ENCODE assay signal across 33 cellular contexts in genomic region chr9:125956102-125956501, GRCh38.
"Had no signal": no experiment of that assay in that cellular context is flagged by ENCODE, and none has a peak within 500 bp of the region (broad histone marks: within the 10 kb centered on the region; RNA-seq: fewer than 3 reads in every experiment).

No MANE protein-coding gene starts in this region.

- H3K4me1 Mint-ChIP-seq: activated B cell treated with CpG ODN at 0.5 μM for 24 hours; activated CD4-positive, alpha-beta T cell treated with anti-CD3 and anti-CD28 coated beads, Interleukin-2, amount 10 ng/mL, durations not matched to agents 24 days and 14 days; activated naive CD8-positive, alpha-beta T cell treated with anti-CD3 and anti-CD28 coated beads for 36 hours; activated T-helper 17 cell treated with anti-CD3 and anti-CD28 coated beads, Interleukin-2, amount 50 U/mL, for 72 hours had no signal

- H3K36me3 Mint-ChIP-seq: activated naive CD4-positive, alpha-beta T cell treated with anti-CD3 and anti-CD28 coated beads, Interleukin-2, amount 50 U/mL, for 72 hours; activated naive CD8-positive, alpha-beta T cell treated with anti-CD3 and anti-CD28 coated beads for 36 hours had no signal

- H3K9me3 Mint-ChIP-seq: activated B cell treated with CpG ODN at 0.5 μM for 24 hours; activated CD4-positive, alpha-beta memory T cell treated with anti-CD3 and anti-CD28 coated beads for 36 hours; activated CD4-positive, alpha-beta T cell treated with anti-CD3 and anti-CD28 coated beads, Interleukin-2, amount 10 ng/mL, durations not matched to agents 24 days and 14 days; activated CD8-positive, alpha-beta T cell treated with anti-CD3 and anti-CD28 coated beads for 36 hours; activated naive CD4-positive, alpha-beta T cell treated with anti-CD3 and anti-CD28 coated beads for 36 hours; activated naive CD4-positive, alpha-beta T cell treated with anti-CD3 and anti-CD28 coated beads, Interleukin-2, amount 50 U/mL, for 72 hours; activated naive CD8-positive, alpha-beta T cell treated with anti-CD3 and anti-CD28 coated beads for 36 hours; activated T-cell treated with anti-CD3 and anti-CD28 coated beads, Interleukin-2, amount 50 U/mL, for 4 hours; activated T-cell treated with anti-CD3 and anti-CD28 coated beads, Interleukin-2, amount 50 U/mL, for 72 hours; activated T-helper 1 cell treated with anti-CD3 and anti-CD28 coated beads, Interleukin-12 subunit alpha, Interleukin-12 subunit beta, Interleukin-2, Interleukin-4 antibody, amounts not matched to agents 30 ng/mL and 10 ng/mL and 1 ng/mL, durations not matched to agents 14 hours and 24 hours and 36 hours; activated T-helper 17 cell treated with anti-CD3 and anti-CD28 coated beads, Interleukin-2, amount 50 U/mL, for 72 hours; brain; T-helper 1 cell treated with Interleukin-12 subunit alpha and Interleukin-12 subunit beta and Interleukin-4 antibody, amounts not matched to agents 30 μg/mL and 1 μg/mL, for 36 hours; T-helper 2 cell treated with Interferon-gamma antibody and Interleukin-4, amounts not matched to agents 5 μg/mL and 100 μg/mL, for 36 hours had no signal

- H3K27ac ChIP-seq: ascending aorta, VCaP had no signal

- H3K4me1 ChIP-seq: ascending aorta had no signal

- H3K4me3 Mint-ChIP-seq: activated B cell treated with CpG ODN at 0.5 μM for 24 hours; activated CD4-positive, alpha-beta memory T cell treated with anti-CD3 and anti-CD28 coated beads for 36 hours; activated CD4-positive, alpha-beta T cell treated with anti-CD3 and anti-CD28 coated beads, Interleukin-2, amount 10 ng/mL, durations not matched to agents 24 days and 14 days; activated CD8-positive, alpha-beta T cell treated with anti-CD3 and anti-CD28 coated beads for 36 hours; activated naive CD4-positive, alpha-beta T cell treated with anti-CD3 and anti-CD28 coated beads for 36 hours; activated naive CD8-positive, alpha-beta T cell treated with anti-CD3 and anti-CD28 coated beads for 36 hours; activated T-cell treated with anti-CD3 and anti-CD28 coated beads, Interleukin-2, amount 50 U/mL, for 4 hours; activated T-cell treated with anti-CD3 and anti-CD28 coated beads, Interleukin-2, amount 50 U/mL, for 72 hours; activated T-helper 1 cell treated with anti-CD3 and anti-CD28 coated beads, Interleukin-12 subunit alpha, Interleukin-12 subunit beta, Interleukin-2, Interleukin-4 antibody, amounts not matched to agents 30 ng/mL and 10 ng/mL and 1 ng/mL, durations not matched to agents 14 hours and 24 hours and 36 hours; activated T-helper 17 cell treated with anti-CD3 and anti-CD28 coated beads, Interleukin-2, amount 50 U/mL, for 72 hours; brain; T-helper 1 cell treated with Interleukin-12 subunit alpha and Interleukin-12 subunit beta and Interleukin-4 antibody, amounts not matched to agents 30 μg/mL and 1 μg/mL, for 36 hours; T-helper 2 cell treated with Interferon-gamma antibody and Interleukin-4, amounts not matched to agents 5 μg/mL and 100 μg/mL, for 36 hours had no signal

- DNase-seq: activated B cell treated with CpG ODN at 0.5 μM for 24 hours; activated CD4-positive, alpha-beta memory T cell treated with anti-CD3 and anti-CD28 coated beads for 36 hours; activated CD4-positive, alpha-beta T cell treated with anti-CD3 and anti-CD28 coated beads for 4 hours; activated CD4-positive, alpha-beta T cell treated with anti-CD3 and anti-CD28 coated beads, Interleukin-2, amount 10 ng/mL, durations not matched to agents 24 days and 14 days; activated CD4-positive, alpha-beta T cell treated with anti-CD3 and anti-CD28 coated beads, Interleukin-2, amount 50 U/mL, for 1 hour; activated CD4-positive, alpha-beta T cell treated with anti-CD3 and anti-CD28 coated beads, Interleukin-2, amount 50 U/mL, for 4 hours; activated CD4-positive, CD25-positive, alpha-beta regulatory T cell treated with anti-CD3 and anti-CD28 coated beads, Interleukin-2, amount 50 U/mL, for 72 hours; activated CD8-positive, alpha-beta memory T cell treated with anti-CD3 and anti-CD28 coated beads, Interleukin-2, amount 50 U/mL, for 4 hours; activated CD8-positive, alpha-beta T cell treated with anti-CD3 and anti-CD28 coated beads for 36 hours; activated effector memory CD4-positive, alpha-beta T cell treated with anti-CD3 and anti-CD28 coated beads, Interleukin-2, amount 50 U/mL, for 16 hours; activated gamma-delta T cell treated with Interleukin-2 at 50 U/mL for 16 hours; activated naive CD4-positive, alpha-beta T cell; activated naive CD4-positive, alpha-beta T cell treated with anti-CD3 and anti-CD28 coated beads for 36 hours; activated naive CD4-positive, alpha-beta T cell treated with anti-CD3 and anti-CD28 coated beads, Interleukin-2, amount 50 U/mL, for 16 hours; activated naive CD8-positive, alpha-beta T cell treated with anti-CD3 and anti-CD28 coated beads for 36 hours; activated T-cell treated with anti-CD3 and anti-CD28 coated beads for 4 hours; activated T-cell treated with anti-CD3 and anti-CD28 coated beads, Interleukin-2, amount 50 U/mL, for 1 hour; activated T-cell treated with anti-CD3 and anti-CD28 coated beads, Interleukin-2, amount 50 U/mL, for 4 hours; activated T-cell treated with anti-CD3 and anti-CD28 coated beads, Interleukin-2, amount 50 U/mL, for 72 hours; amygdala; anterior cingulate cortex; central memory CD4-positive, alpha-beta T cell; SW 1271; T-helper 1 cell; T-helper 9 cell had no signal

- H3K27me3 ChIP-seq: ascending aorta had no signal

- ATAC-seq: activated CD8-positive, alpha-beta T cell treated with anti-CD3 and anti-CD28 coated beads for 36 hours; activated naive CD4-positive, alpha-beta T cell treated with anti-CD3 and anti-CD28 coated beads, Interleukin-2, amount 50 U/mL, for 72 hours; activated T-cell treated with anti-CD3 and anti-CD28 coated beads, Interleukin-2, amount 50 U/mL, for 4 hours; activated T-cell treated with anti-CD3 and anti-CD28 coated beads, Interleukin-2, amount 50 U/mL, for 72 hours; activated T-helper 17 cell treated with anti-CD3 and anti-CD28 coated beads, Interleukin-2, amount 50 U/mL, for 72 hours had no signal

- H3K36me3 ChIP-seq: ascending aorta had no signal

- H3K4me3 ChIP-seq: ascending aorta had no signal

- H3K27me3 Mint-ChIP-seq: activated B cell treated with CpG ODN at 0.5 μM for 24 hours; activated CD4-positive, alpha-beta memory T cell treated with anti-CD3 and anti-CD28 coated beads for 36 hours; activated CD4-positive, alpha-beta T cell treated with anti-CD3 and anti-CD28 coated beads, Interleukin-2, amount 10 ng/mL, durations not matched to agents 24 days and 14 days; activated CD8-positive, alpha-beta T cell treated with anti-CD3 and anti-CD28 coated beads for 36 hours; activated naive CD8-positive, alpha-beta T cell treated with anti-CD3 and anti-CD28 coated beads for 36 hours; activated T-helper 17 cell treated with anti-CD3 and anti-CD28 coated beads, Interleukin-2, amount 50 U/mL, for 72 hours had no signal

- H3K27ac Mint-ChIP-seq: activated B cell treated with CpG ODN at 0.5 μM for 24 hours; activated CD4-positive, alpha-beta memory T cell treated with anti-CD3 and anti-CD28 coated beads for 36 hours; activated CD4-positive, alpha-beta T cell treated with anti-CD3 and anti-CD28 coated beads, Interleukin-2, amount 10 ng/mL, durations not matched to agents 24 days and 14 days; activated CD8-positive, alpha-beta T cell treated with anti-CD3 and anti-CD28 coated beads for 36 hours; activated naive CD4-positive, alpha-beta T cell treated with anti-CD3 and anti-CD28 coated beads for 36 hours; activated naive CD4-positive, alpha-beta T cell treated with anti-CD3 and anti-CD28 coated beads, Interleukin-2, amount 50 U/mL, for 72 hours; activated naive CD8-positive, alpha-beta T cell treated with anti-CD3 and anti-CD28 coated beads for 36 hours; activated T-cell treated with anti-CD3 and anti-CD28 coated beads, Interleukin-2, amount 50 U/mL, for 72 hours; activated T-helper 1 cell treated with anti-CD3 and anti-CD28 coated beads, Interleukin-12 subunit alpha, Interleukin-12 subunit beta, Interleukin-2, Interleukin-4 antibody, amounts not matched to agents 30 ng/mL and 10 ng/mL and 1 ng/mL, durations not matched to agents 14 hours and 24 hours and 36 hours; activated T-helper 17 cell treated with anti-CD3 and anti-CD28 coated beads, Interleukin-2, amount 50 U/mL, for 72 hours; T-helper 1 cell treated with Interleukin-12 subunit alpha and Interleukin-12 subunit beta and Interleukin-4 antibody, amounts not matched to agents 30 μg/mL and 1 μg/mL, for 36 hours; T-helper 2 cell treated with Interferon-gamma antibody and Interleukin-4, amounts not matched to agents 5 μg/mL and 100 μg/mL, for 36 hours had no signal

- H3K9me3 ChIP-seq: ascending aorta had no signal
